Comparison of ENCODE assay signal across 14 cellular contexts in genomic region chr12:47769234-47770085, GRCh38. TPM values are rescaled to one million over a fixed set of nuclear protein-coding genes. Genes with fewer than 3 reads are reported as not detected.
"Had no signal": no experiment of that assay in that cellular context is flagged by ENCODE, and none has a peak within 500 bp of the region (broad histone marks: within the 10 kb centered on the region; RNA-seq: fewer than 3 reads in every experiment).

No MANE protein-coding gene starts in this region.

- H3K36me3 ChIP-seq: brain microvascular endothelial cell had no signal

- H3K27me3 ChIP-seq: brain microvascular endothelial cell had no signal

- DNase-seq: amygdala; brain microvascular endothelial cell; effector memory CD8-positive, alpha-beta T cell; nephron progenitor cell; stimulated activated CD4-positive, alpha-beta T cell treated with anti-CD3 and anti-CD28 coated beads, Interleukin-12 subunit alpha, Interleukin-12 subunit beta, amount 100 ng/mL, for 4 hours; stimulated activated CD4-positive, alpha-beta T cell treated with anti-CD3 and anti-CD28 coated beads, Interleukin-2, amount 100 ng/mL, for 48 hours; stimulated activated CD8-positive, alpha-beta memory T cell treated with anti-CD3 and anti-CD28 coated beads, Interleukin-4, amount 100 ng/mL, for 48 hours; stimulated activated naive CD8-positive, alpha-beta T cell treated with anti-CD3 and anti-CD28 coated beads, Interleukin-15, Interleukin-2, amounts not matched to agents 100 U/mL and 50 U/mL, for 24 hours had no signal

- H3K27ac ChIP-seq: brain microvascular endothelial cell had no signal

- ATAC-seq: activated CD4-positive, CD25-positive, alpha-beta regulatory T cell treated with anti-CD3 and anti-CD28 coated beads, Interleukin-2, amount 50 U/mL, for 24 hours; effector memory CD8-positive, alpha-beta T cell; stimulated activated naive CD8-positive, alpha-beta T cell treated with anti-CD3 and anti-CD28 coated beads, Interleukin-15, Interleukin-2, amounts not matched to agents 100 U/mL and 50 U/mL, for 24 hours had no signal

RNA-seq across cellular contexts. Expression of gene ENDOU, which starts 44.2 kb away (rescaled TPM):
- total RNA-seq: activated T-helper 2 cell treated with anti-CD3 and anti-CD28 coated beads, Interferon-gamma antibody, Interleukin-2, Interleukin-4, amounts not matched to agents 10 μg/mL and 5 μg/mL and 100 μg/mL, durations not matched to agents 14 hours and 24 hours and 36 hours; epithelial cell of proximal tubule; osteoblast; T-helper 2 cell treated with Interferon-gamma antibody and Interleukin-4, amounts not matched to agents 100 ng/mL and 5 ng/mL, for 36 hours; temporal lobe had no signal
